ENCODE assay signal across 15 cellular contexts in the genomic region with DNA sequence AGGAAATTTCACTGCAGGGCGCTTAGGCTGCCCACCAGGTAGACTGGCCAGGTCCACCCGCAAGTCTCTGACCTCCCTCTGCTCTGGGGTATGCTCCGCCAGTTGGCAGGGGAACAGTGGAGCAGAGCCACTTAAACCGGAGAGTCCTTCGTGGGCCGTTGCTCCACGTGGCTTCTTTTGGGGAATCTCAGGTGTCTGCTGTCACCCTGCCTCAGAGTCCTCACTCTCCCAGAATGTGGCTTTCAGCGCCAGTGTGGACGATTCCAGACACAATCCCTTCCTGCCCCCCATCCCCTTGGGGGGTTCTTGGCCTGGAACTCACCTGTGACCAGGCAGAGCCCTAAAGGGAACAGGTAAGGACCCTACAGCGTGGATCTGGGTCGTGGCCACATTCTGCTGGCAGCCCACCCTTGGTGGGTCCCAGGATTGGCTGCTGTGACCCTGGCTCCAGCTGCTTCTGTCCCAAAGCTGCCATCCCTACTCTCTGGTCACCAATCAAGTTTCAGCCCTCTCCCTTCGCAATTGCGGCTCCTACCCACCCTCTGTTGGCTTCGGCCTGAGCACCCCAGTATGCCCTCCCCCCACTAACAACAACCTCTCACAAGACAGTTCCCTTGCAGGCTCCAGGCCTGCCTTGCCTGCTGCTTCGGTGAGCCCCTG. TPM values are rescaled to one million over a fixed set of nuclear protein-coding genes. Genes with fewer than 3 reads are reported as not detected.
"Had no signal": no experiment of that assay in that cellular context is flagged by ENCODE, and none has a peak within 500 bp of the region (broad histone marks: within the 10 kb centered on the region; RNA-seq: fewer than 3 reads in every experiment).

No MANE protein-coding gene starts in this region.

- H3K27ac ChIP-seq: heart left ventricle, sigmoid colon, skin epidermis, stomach had no signal

- H3K4me1 ChIP-seq: sigmoid colon, stomach had no signal

- H3K4me3 ChIP-seq: heart left ventricle, sigmoid colon, skin epidermis, stomach had no signal

- H3K9me3 ChIP-seq: heart left ventricle, sigmoid colon, stomach had no signal

- DNase-seq: heart left ventricle; naive B cell; sigmoid colon; stimulated activated CD4-positive, alpha-beta T cell treated with anti-CD3 and anti-CD28 coated beads, Interleukin-12 subunit alpha, Interleukin-12 subunit beta, amount 100 ng/mL, for 4 hours; stomach had no signal

- ATAC-seq: heart left ventricle had no signal

- H3K27me3 ChIP-seq: sigmoid colon had no signal

- H3K36me3 ChIP-seq: heart left ventricle, sigmoid colon, stomach had no signal

RNA-seq across cellular contexts. Expression of gene DHRS7C, which starts 22.2 kb away (rescaled TPM):
- total RNA-seq: dermis blood vessel endothelial cell, endothelial cell of umbilical vein, frontal cortex, glomerular endothelial cell, lung microvascular endothelial cell, omental fat pad, pulmonary artery endothelial cell, sigmoid colon, stomach had no signal
- polyA plus RNA-seq: endothelial cell of umbilical vein, stomach had no signal

RNA-seq across cellular contexts. Expression of gene GSG1L2, which starts 52.7 kb away (rescaled TPM):
- total RNA-seq: dermis blood vessel endothelial cell, endothelial cell of umbilical vein, frontal cortex, glomerular endothelial cell, heart left ventricle, liver, lung microvascular endothelial cell, omental fat pad, pulmonary artery endothelial cell, sigmoid colon, stomach had no signal
- polyA plus RNA-seq: endothelial cell of umbilical vein, heart left ventricle, liver, sigmoid colon, stomach, thymus had no signal

RNA-seq across cellular contexts. Expression of gene GLP2R, which starts 56.6 kb away (rescaled TPM):
- total RNA-seq: endothelial cell of umbilical vein, frontal cortex, glomerular endothelial cell, pulmonary artery endothelial cell had no signal
- polyA plus RNA-seq: endothelial cell of umbilical vein had no signal
